1 cellular context compared by ENCODE assay signal in the genomic region with DNA sequence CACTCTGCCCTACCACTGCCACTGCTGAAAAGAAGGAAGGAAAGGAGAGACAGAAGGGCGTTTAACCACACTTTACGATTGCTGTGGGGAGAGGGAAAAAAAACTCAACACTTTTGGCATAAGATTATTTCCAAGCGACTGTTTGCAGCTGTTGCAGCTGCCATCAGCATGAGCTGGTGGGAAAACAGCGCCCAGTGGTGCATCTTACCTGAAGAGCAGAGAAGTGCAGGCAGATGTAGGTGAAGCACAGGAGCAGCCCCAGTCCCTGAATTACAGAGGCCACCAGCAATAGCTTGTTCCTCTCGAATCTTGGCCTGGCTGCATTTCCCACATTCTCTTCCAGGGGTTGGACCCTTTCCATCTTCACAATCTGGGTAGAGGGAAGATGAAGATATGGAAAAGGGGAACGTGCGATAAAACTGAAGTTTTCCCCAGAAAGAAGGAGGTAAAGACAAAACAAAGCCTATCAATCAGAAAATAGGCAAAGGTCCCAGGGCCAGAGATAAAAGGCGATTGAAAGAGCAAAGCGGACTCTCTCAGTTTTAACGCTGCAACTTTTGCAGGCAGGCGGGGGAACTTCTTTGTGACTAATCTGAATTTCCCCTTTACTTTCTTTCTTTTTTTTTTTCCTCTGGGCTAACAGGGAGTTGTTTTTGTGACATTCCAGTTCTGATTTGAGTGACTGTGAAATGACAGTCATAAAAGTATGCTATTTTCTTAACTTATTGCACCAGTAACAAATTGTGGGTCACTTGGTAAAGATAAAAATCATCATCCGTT.
TF ChIP-seq lines count a peak whose summit lies in the region.

A gene with protein sequence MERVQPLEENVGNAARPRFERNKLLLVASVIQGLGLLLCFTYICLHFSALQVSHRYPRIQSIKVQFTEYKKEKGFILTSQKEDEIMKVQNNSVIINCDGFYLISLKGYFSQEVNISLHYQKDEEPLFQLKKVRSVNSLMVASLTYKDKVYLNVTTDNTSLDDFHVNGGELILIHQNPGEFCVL (minus strand): TSS at position 516 of the 780 bp plus-strand sequence. CDS start 155 bp downstream, at position 361.

TF ChIP-seq in K562, 482 proteins besides CTCF, POLR2A, EP300 and RAD21:
- TF ChIP-seq UBTF (IDR thresholded peaks at IDR 0.05; ENCODE audit: borderline replicate concordance in 1 of 2, low read depth in 2 of 2, low read length in 2 of 2), result no peak
- no peak for TF ChIP-seq ZBTB34 (CRISPR knock-in tag; IDR thresholded peaks at IDR 0.05)
- TF ChIP-seq MTA3 (IDR thresholded peaks at IDR 0.05; ENCODE audit: borderline replicate concordance), result no peak
- TF ChIP-seq ZNF707 (CRISPR knock-in tag; conservative IDR thresholded peaks at IDR 0.05), result no peak
- TF ChIP-seq ZNF551 (CRISPR knock-in tag; IDR thresholded peaks at IDR 0.05), result no peak
- TF ChIP-seq TCF7 (IDR thresholded peaks at IDR 0.05; ENCODE audit: borderline replicate concordance), result no peak
- TF ChIP-seq SMARCA5 (IDR thresholded peaks at IDR 0.05), result no peak
- no peak for TF ChIP-seq ZBTB11 (CRISPR knock-in tag; IDR thresholded peaks at IDR 0.05)
- TF ChIP-seq, protein P1, sequence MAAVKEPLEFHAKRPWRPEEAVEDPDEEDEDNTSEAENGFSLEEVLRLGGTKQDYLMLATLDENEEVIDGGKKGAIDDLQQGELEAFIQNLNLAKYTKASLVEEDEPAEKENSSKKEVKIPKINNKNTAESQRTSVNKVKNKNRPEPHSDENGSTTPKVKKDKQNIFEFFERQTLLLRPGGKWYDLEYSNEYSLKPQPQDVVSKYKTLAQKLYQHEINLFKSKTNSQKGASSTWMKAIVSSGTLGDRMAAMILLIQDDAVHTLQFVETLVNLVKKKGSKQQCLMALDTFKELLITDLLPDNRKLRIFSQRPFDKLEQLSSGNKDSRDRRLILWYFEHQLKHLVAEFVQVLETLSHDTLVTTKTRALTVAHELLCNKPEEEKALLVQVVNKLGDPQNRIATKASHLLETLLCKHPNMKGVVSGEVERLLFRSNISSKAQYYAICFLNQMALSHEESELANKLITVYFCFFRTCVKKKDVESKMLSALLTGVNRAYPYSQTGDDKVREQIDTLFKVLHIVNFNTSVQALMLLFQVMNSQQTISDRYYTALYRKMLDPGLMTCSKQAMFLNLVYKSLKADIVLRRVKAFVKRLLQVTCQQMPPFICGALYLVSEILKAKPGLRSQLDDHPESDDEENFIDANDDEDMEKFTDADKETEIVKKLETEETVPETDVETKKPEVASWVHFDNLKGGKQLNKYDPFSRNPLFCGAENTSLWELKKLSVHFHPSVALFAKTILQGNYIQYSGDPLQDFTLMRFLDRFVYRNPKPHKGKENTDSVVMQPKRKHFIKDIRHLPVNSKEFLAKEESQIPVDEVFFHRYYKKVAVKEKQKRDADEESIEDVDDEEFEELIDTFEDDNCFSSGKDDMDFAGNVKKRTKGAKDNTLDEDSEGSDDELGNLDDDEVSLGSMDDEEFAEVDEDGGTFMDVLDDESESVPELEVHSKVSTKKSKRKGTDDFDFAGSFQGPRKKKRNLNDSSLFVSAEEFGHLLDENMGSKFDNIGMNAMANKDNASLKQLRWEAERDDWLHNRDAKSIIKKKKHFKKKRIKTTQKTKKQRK (IDR thresholded peaks at IDR 0.05; ENCODE audit: borderline replicate concordance, low read depth, low read length), result no peak
- no peak for TF ChIP-seq RFX5 (IDR thresholded peaks at IDR 0.05; ENCODE audit: low read depth, low read length)
- no peak for TF ChIP-seq HCFC1 (IDR thresholded peaks at IDR 0.05; ENCODE audit: low read depth, low read length)
- TF ChIP-seq SIRT6 (IDR thresholded peaks at IDR 0.05; ENCODE audit: low read depth, low read length), result no peak
- TF ChIP-seq ETV1 (tag; conservative IDR thresholded peaks at IDR 0.05; ENCODE audit: low read depth), result no peak
- TF ChIP-seq HSF4 (CRISPR knock-in tag; IDR thresholded peaks at IDR 0.05; ENCODE audit: borderline replicate concordance), result no peak
- TF ChIP-seq MLX (CRISPR knock-in tag; conservative IDR thresholded peaks at IDR 0.05), result no peak
- no peak for TF ChIP-seq NFXL1 (CRISPR knock-in tag; IDR thresholded peaks at IDR 0.05)
